10 cellular contexts compared by ENCODE assay signal in genomic region chr11:68816917-68817419, GRCh38. TPM values are rescaled to one million over a fixed set of nuclear protein-coding genes. Genes with fewer than 3 reads are reported as not detected.
DNase-seq lines count a peak whose midpoint lies in the region; ATAC-seq lines count a peak whose summit lies in the region.
"Had no signal": no experiment of that assay in that cellular context is flagged by ENCODE, and none has a peak within 500 bp of the region (broad histone marks: within the 10 kb centered on the region; RNA-seq: fewer than 3 reads in every experiment).

No MANE protein-coding gene starts in this region.

- H3K27me3 ChIP-seq in CD4-positive, CD25-positive, alpha-beta regulatory T cell (ENCODE audit: control insufficient read depth, insufficient read depth, low read length): no peaks in the 10 kb centered on the region
- H3K27me3 ChIP-seq in MG63: no peaks in the 10 kb centered on the region

- H3K9me3 Mint-ChIP-seq in CD4-positive, CD25-positive, alpha-beta regulatory T cell: no peaks in the 10 kb centered on the region
- H3K9me3 Mint-ChIP-seq in activated naive CD8-positive, alpha-beta T cell (ENCODE audit: low read depth): no peaks in the 10 kb centered on the region
- no peaks in the 10 kb centered on the region for H3K9me3 Mint-ChIP-seq in naive thymus-derived CD8-positive, alpha-beta T cell

- POLR2A ChIA-PET in naive thymus-derived CD8-positive, alpha-beta T cell (lab: Charles Lee): interaction anchor here (1.0 to 2.9 kb wide), 2 partner anchors 22 to 26 kb away, joined by 3 to 20 read pairs; no protein-coding TSS in a partner anchor

- DNase-seq in CD4-positive, CD25-positive, alpha-beta regulatory T cell: peak in 1 of 3 donors; percentile 66
- DNase-seq in MG63: peak; percentile 26
- peak in 2 of 10 donors; percentile 10 to 24 for DNase-seq in naive thymus-derived CD8-positive, alpha-beta T cell
- no peak for DNase-seq in NK-92 treated with Interleukin-12 subunit alpha and Interleukin-12 subunit beta, amount 100 ng/mL, for 24 hours (lab: John Stamatoyannopoulos, UW)
- no peak for DNase-seq in NOMO-1 treated with dmso at 0.1 percent for 144 hours (lab: John Stamatoyannopoulos, UW; ENCODE audit: unreplicated experiment)
- DNase-seq: NCI-H187 treated with DMSO at 0.1 percent for 48 hours had no signal

- H3K4me3 Mint-ChIP-seq in CD4-positive, CD25-positive, alpha-beta regulatory T cell: peak overlapping the region in 1 of 4 donors; percentile 60
- peak overlapping the region; percentile 57 for H3K4me3 Mint-ChIP-seq in activated naive CD8-positive, alpha-beta T cell
- peak overlapping the region in 9 of 10 donors; percentile 24 to 73 (median 59) for H3K4me3 Mint-ChIP-seq in naive thymus-derived CD8-positive, alpha-beta T cell

- ATAC-seq in CD4-positive, CD25-positive, alpha-beta regulatory T cell (ENCODE audit: low read depth in 2 of 2): peak; percentile 22 to 40
- ATAC-seq in naive thymus-derived CD8-positive, alpha-beta T cell: peak; percentile 63 to 64
- ATAC-seq in GM21723 (IDR thresholded peaks at IDR 0.05; ENCODE audit: unreplicated experiment): no peak
- no peak for ATAC-seq in GM19395 (IDR thresholded peaks at IDR 0.05; ENCODE audit: unreplicated experiment)
- ATAC-seq: HCT116 had no signal

- peaks cover 11% of the 10 kb centered on the region for H3K36me3 ChIP-seq in CD4-positive, CD25-positive, alpha-beta regulatory T cell (ENCODE audit: control insufficient read depth, insufficient read depth, low read length)
- peaks cover 10% of the 10 kb centered on the region for H3K36me3 ChIP-seq in MG63

- H3K27ac Mint-ChIP-seq in CD4-positive, CD25-positive, alpha-beta regulatory T cell: peak overlapping the region; percentile 74 to 96 (median 87)
- H3K27ac Mint-ChIP-seq in activated naive CD8-positive, alpha-beta T cell: peak overlapping the region; percentile 78
- H3K27ac Mint-ChIP-seq in naive thymus-derived CD8-positive, alpha-beta T cell: peak overlapping the region; percentile 74 to 95 (median 90)

- H3K27ac ChIP-seq in CD4-positive, CD25-positive, alpha-beta regulatory T cell (ENCODE audit: insufficient read depth, low read length, poor library complexity, severe bottlenecking): no peak overlapping the region

- no peaks in the 10 kb centered on the region for H3K27me3 Mint-ChIP-seq in CD4-positive, CD25-positive, alpha-beta regulatory T cell
- H3K27me3 Mint-ChIP-seq in activated naive CD8-positive, alpha-beta T cell: no peaks in the 10 kb centered on the region
- H3K27me3 Mint-ChIP-seq in naive thymus-derived CD8-positive, alpha-beta T cell: no peaks in the 10 kb centered on the region

- H3K4me1 ChIP-seq in CD4-positive, CD25-positive, alpha-beta regulatory T cell (ENCODE audit: control insufficient read depth, insufficient read depth, low read length, poor library complexity, severe bottlenecking): peaks cover 9% of the 10 kb centered on the region

- H3K4me3 ChIP-seq in CD4-positive, CD25-positive, alpha-beta regulatory T cell (ENCODE audit: low read depth, low read length): no peak overlapping the region
- H3K4me3 ChIP-seq in MG63: no peak overlapping the region

- H3K36me3 Mint-ChIP-seq in CD4-positive, CD25-positive, alpha-beta regulatory T cell: no peaks in the 10 kb centered on the region
- peaks cover 2% of the 10 kb centered on the region for H3K36me3 Mint-ChIP-seq in activated naive CD8-positive, alpha-beta T cell
- H3K36me3 Mint-ChIP-seq in naive thymus-derived CD8-positive, alpha-beta T cell: peaks cover 0 to 35% (median 3%) of the 10 kb centered on the region in 3 donors

- H3K4me1 Mint-ChIP-seq in CD4-positive, CD25-positive, alpha-beta regulatory T cell: peaks cover 0 to 32% (median 16%) of the 10 kb centered on the region in 4 donors
- H3K4me1 Mint-ChIP-seq in activated naive CD8-positive, alpha-beta T cell (ENCODE audit: low read depth): peaks cover 27% of the 10 kb centered on the region
- peaks cover 23 to 56% (median 30%) of the 10 kb centered on the region in 4 donors for H3K4me1 Mint-ChIP-seq in naive thymus-derived CD8-positive, alpha-beta T cell

- no peaks in the 10 kb centered on the region for H3K9me3 ChIP-seq in CD4-positive, CD25-positive, alpha-beta regulatory T cell (ENCODE audit: control insufficient read depth in 2 of 2, low read length in 2 of 2)
- no peaks in the 10 kb centered on the region for H3K9me3 ChIP-seq in MG63

RNA-seq across cellular contexts. Expression of gene CPT1A, which starts 24.7 kb away (rescaled TPM):
- total RNA-seq in CD4-positive, CD25-positive, alpha-beta regulatory T cell: 16.7 TPM
- polyA plus RNA-seq in CD4-positive, CD25-positive, alpha-beta regulatory T cell: 1 to 10 TPM in 3 of 4 donors, under 1 TPM in 1; 0.32 to 4.5 (median 3.1) TPM
- 43.6 and 59.5 TPM in 2 replicates for total RNA-seq in MG63 (2014; rRNA removed; shearing (Covaris generic); ENCODE audit: low replicate concordance)
- 10 to 100 TPM; 23.3 to 34.4 TPM for total RNA-seq in naive thymus-derived CD8-positive, alpha-beta T cell
- 1 to 10 TPM; 3.1 to 4.7 (median 3.4) TPM for polyA plus RNA-seq in naive thymus-derived CD8-positive, alpha-beta T cell

Comparison
In these comparisons a context has a peak if more than half of its experiments do, and no peak if none do; other contexts are left out.
1. ATAC-seq: peak in CD4-positive, CD25-positive, alpha-beta regulatory T cell (2 of 2) and naive thymus-derived CD8-positive, alpha-beta T cell (2 of 2); none in GM21723 (single experiment) and GM19395 (single experiment).
2. Peak in every context shown above with its lines, with median percentiles within 50 percentile points of each other: H3K27ac Mint-ChIP-seq.